18 cellular contexts compared by ENCODE assay signal in genomic region chr9:89383030-89383720, GRCh38.
DNase-seq lines count a peak whose midpoint lies in the region; ATAC-seq, FAIRE-seq and TF ChIP-seq lines count a peak whose summit lies in the region.
"Had no signal": no experiment of that assay in that cellular context is flagged by ENCODE, and none has a peak within 500 bp of the region (broad histone marks: within the 10 kb centered on the region; RNA-seq: fewer than 3 reads in every experiment).

No MANE protein-coding gene starts in this region.

- no peak for TF ChIP-seq RAD21 in H1 (IDR thresholded peaks at IDR 0.05 in 1 of 2, conservative IDR thresholded peaks at IDR 0.05 in 1 of 2; ENCODE audit: low read depth in 2 of 2, low read length in 2 of 2)

- peak overlapping the region; percentile 66 for H3K27ac Mint-ChIP-seq in activated CD8-positive, alpha-beta memory T cell treated with anti-CD3 and anti-CD28 coated beads, Interleukin-2, amount 10 ng/mL, durations not matched to agents 7 days and 5 days
- peak overlapping the region; percentile 73 for H3K27ac Mint-ChIP-seq in WTC11
- peak overlapping the region; percentile 90 for H3K27ac Mint-ChIP-seq in stimulated activated effector memory CD8-positive, alpha-beta T cell treated with anti-CD3 and anti-CD28 coated beads, Interleukin-12 subunit alpha, Interleukin-12 subunit beta, amount 100 ng/mL, for 72 hours

- H4K20me1 ChIP-seq in H1 (replicated peaks in 1 of 2; ENCODE audit: control insufficient read depth in 1 of 2, insufficient read depth in 2 of 2, low read length in 2 of 2), result peaks cover 4 to 8% of the 10 kb centered on the region in 2 experiments

- peaks cover 71% of the 10 kb centered on the region for H3K36me3 Mint-ChIP-seq in activated CD8-positive, alpha-beta memory T cell treated with anti-CD3 and anti-CD28 coated beads, Interleukin-2, amount 10 ng/mL, durations not matched to agents 7 days and 5 days
- H3K36me3 Mint-ChIP-seq in WTC11, result peaks cover 53% of the 10 kb centered on the region
- peaks cover 100% of the 10 kb centered on the region for H3K36me3 Mint-ChIP-seq in stimulated activated effector memory CD8-positive, alpha-beta T cell treated with anti-CD3 and anti-CD28 coated beads, Interleukin-12 subunit alpha, Interleukin-12 subunit beta, amount 100 ng/mL, for 72 hours

- FAIRE-seq in H1 (lab: Jason Lieb, UNC), result no peak
- FAIRE-seq: frontal cortex, K562 had no signal

- H3K27me3 ChIP-seq in H1 (replicated peaks in 1 of 4; ENCODE audit: control insufficient read depth in 3 of 4, extremely low read depth in 1 of 4, insufficient read depth in 3 of 4, low read length in 3 of 4), result no peaks in the 10 kb centered on the region
- H3K27me3 ChIP-seq: colonic mucosa, Peyer's patch had no signal

- H2AFZ ChIP-seq in H1 (ENCODE audit: low read length), result no peak overlapping the region

- CTCF ChIA-PET in activated CD8-positive, alpha-beta memory T cell treated with anti-CD3 and anti-CD28 coated beads, Interleukin-2, amount 10 ng/mL, durations not matched to agents 7 days and 5 days (lab: Charles Lee), result interaction anchor here (1.3 kb wide), 1 partner anchor 165 kb away, joined by 4 read pairs; no protein-coding TSS in a partner anchor
- CTCF ChIA-PET in WTC11 (lab: Charles Lee) (interaction anchor here (1.0 to 1.5 kb wide), 3 partner anchors 45 to 210 kb away, joined by 3 read pairs; no protein-coding TSS in a partner anchor), H1 (lab: Charles Lee; ENCODE audit: partially characterized antibody) (interaction anchor here (1.6 to 2.0 kb wide), 2 partner anchors 19 to 46 kb away, joined by 3 to 6 read pairs; no protein-coding TSS in a partner anchor)

- no peak overlapping the region for H3K9ac ChIP-seq in H1 (replicated peaks in 1 of 4; ENCODE audit: extremely low read depth in 1 of 4, low read depth in 3 of 4, low read length in 3 of 4)

- no peak overlapping the region for H4K8ac ChIP-seq in H1 (ENCODE audit: extremely low read depth, insufficient read depth, low read length)

- H3K18ac ChIP-seq in H1 (ENCODE audit: extremely low read depth, low read length), result no peak overlapping the region

- H3K36me3 ChIP-seq in H1 (ENCODE audit: control insufficient read depth in 2 of 4, insufficient read depth in 4 of 4, low read length in 3 of 4), result peaks cover 15 to 36% (median 24%) of the 10 kb centered on the region in 4 experiments; a peak in 7 of 8 replicates
- H3K36me3 ChIP-seq: colonic mucosa had no signal

- no peaks in the 10 kb centered on the region for H3K23me2 ChIP-seq in H1 (ENCODE audit: low read depth, low read length)

- no peaks in the 10 kb centered on the region for H3K27me3 Mint-ChIP-seq in activated CD8-positive, alpha-beta memory T cell treated with anti-CD3 and anti-CD28 coated beads, Interleukin-2, amount 10 ng/mL, durations not matched to agents 7 days and 5 days
- no peaks in the 10 kb centered on the region for H3K27me3 Mint-ChIP-seq in WTC11 (ENCODE audit: low read depth)

- no peak overlapping the region for H2BK20ac ChIP-seq in H1 (ENCODE audit: low read length)

- no peak for ATAC-seq in activated CD8-positive, alpha-beta memory T cell treated with anti-CD3 and anti-CD28 coated beads, Interleukin-2, amount 10 ng/mL, durations not matched to agents 7 days and 5 days
- ATAC-seq in WTC11, result peak; percentile 53
- no peak for ATAC-seq in stimulated activated effector memory CD8-positive, alpha-beta T cell treated with anti-CD3 and anti-CD28 coated beads, Interleukin-12 subunit alpha, Interleukin-12 subunit beta, amount 100 ng/mL, for 72 hours
- no peak for ATAC-seq in HG03520 (IDR thresholded peaks at IDR 0.05; ENCODE audit: unreplicated experiment)
- ATAC-seq: K562 had no signal

- no peak overlapping the region for H4K91ac ChIP-seq in H1 (replicated peaks; ENCODE audit: insufficient read length, low read length)

- no peak overlapping the region for H3K56ac ChIP-seq in H1 (replicated peaks; ENCODE audit: insufficient read length, low read depth, low read length)

- no peak overlapping the region for H2BK12ac ChIP-seq in H1 (ENCODE audit: low read depth, low read length)

- POLR2A ChIA-PET in WTC11 (lab: Charles Lee), result no interaction called here
- POLR2A ChIA-PET in H1 (lab: Charles Lee; ENCODE audit: partially characterized antibody), result interaction anchor here (1.5 kb wide), 1 partner anchor 11 kb away, joined by 5 read pairs; no protein-coding TSS in a partner anchor

- DNase-seq in activated CD8-positive, alpha-beta memory T cell treated with anti-CD3 and anti-CD28 coated beads, Interleukin-2, amount 10 ng/mL, durations not matched to agents 7 days and 5 days, result no peak
- no peak for DNase-seq in activated CD8-positive, alpha-beta memory T cell treated with anti-CD3 and anti-CD28 coated beads, Interleukin-2, amount 50 U/mL, for 4 hours
- DNase-seq in WTC11 (ENCODE audit: low spot score) (no peak), H1 (ENCODE audit: low read depth in 1 of 2, low spot score in 2 of 2) (no peak), globus pallidus (ENCODE audit: low spot score) (no peak), T1000 (lab: John Stamatoyannopoulos, UW) (no peak)
- DNase-seq in stimulated activated effector memory CD8-positive, alpha-beta T cell treated with anti-CD3 and anti-CD28 coated beads, Interleukin-12 subunit alpha, Interleukin-12 subunit beta, amount 100 ng/mL, for 72 hours (ENCODE audit: low spot score in 2 of 2), result no peak
- DNase-seq: aorta, colonic mucosa, GOT3, mammary epithelial cell, NCI-H1048, NCI-H2107, NCI-H774 had no signal

- no peaks in the 10 kb centered on the region for H3K4me1 ChIP-seq in H1 (replicated peaks in 1 of 4; ENCODE audit: control insufficient read depth in 3 of 4, insufficient read depth in 4 of 4, low read length in 3 of 4)
- H3K4me1 ChIP-seq: colonic mucosa had no signal

- H2BK15ac ChIP-seq in H1 (ENCODE audit: low read length), result no peak overlapping the region

- H3K23ac ChIP-seq in H1 (ENCODE audit: insufficient read length), result no peak overlapping the region

- H4K5ac ChIP-seq in H1 (ENCODE audit: insufficient read length, low read depth, low read length), result no peak overlapping the region

- no peak for TF ChIP-seq EP300 in H1 (IDR thresholded peaks at IDR 0.05; ENCODE audit: borderline replicate concordance in 1 of 2, low read depth in 2 of 2, low read length in 2 of 2)

- no peaks in the 10 kb centered on the region for H3K9me3 Mint-ChIP-seq in activated CD8-positive, alpha-beta memory T cell treated with anti-CD3 and anti-CD28 coated beads, Interleukin-2, amount 10 ng/mL, durations not matched to agents 7 days and 5 days (ENCODE audit: low read depth)
- H3K9me3 Mint-ChIP-seq in WTC11, result no peaks in the 10 kb centered on the region
- H3K9me3 Mint-ChIP-seq in stimulated activated effector memory CD8-positive, alpha-beta T cell treated with anti-CD3 and anti-CD28 coated beads, Interleukin-12 subunit alpha, Interleukin-12 subunit beta, amount 100 ng/mL, for 72 hours, result no peaks in the 10 kb centered on the region

- no peaks in the 10 kb centered on the region; the same call in 1 of the 2 replicates for H3K79me1 ChIP-seq in H1 (ENCODE audit: low read depth, low read length)

- no peaks in the 10 kb centered on the region for H3K79me2 ChIP-seq in H1 (ENCODE audit: control insufficient read depth in 1 of 2, insufficient read depth in 2 of 2, low read length in 2 of 2)

- H3K4me3 ChIP-seq in H1 (ENCODE audit: extremely low read depth in 1 of 4, insufficient read depth in 2 of 4, low read depth in 3 of 4, low read length in 4 of 4), result no peak overlapping the region
- H3K4me3 ChIP-seq: colonic mucosa, K562, Peyer's patch had no signal

- no peak overlapping the region for H3K4ac ChIP-seq in H1 (replicated peaks; ENCODE audit: insufficient read length, low read depth, low read length)

- no peak overlapping the region for H3K14ac ChIP-seq in H1 (ENCODE audit: insufficient read length)

- TF ChIP-seq POLR2A in H1 (IDR thresholded peaks at IDR 0.05; ENCODE audit: control extremely low read depth in 1 of 2, low read depth in 2 of 2, low read length in 2 of 2), result no peak

- WGBS in H1 (ENCODE audit: extremely low coverage in 1 of 2, insufficient coverage in 1 of 2, insufficient read length in 1 of 2, insufficient replicate concordance in 2 of 2, low coverage in 1 of 2, low lambda C conversion rate in 2 of 2, missing lambda C conversion rate in 1 of 2), 2 experiments, result 87% methylated on average over 14 of the region's 16 CpGs; no CpG with 5 or more reads in 1 of the 2 experiments

- TF ChIP-seq CTCF in WTC11 (IDR thresholded peaks at IDR 0.05), result no peak
- TF ChIP-seq CTCF in H1 (IDR thresholded peaks at IDR 0.05; ENCODE audit: control extremely low read depth in 1 of 3, insufficient read depth in 1 of 3, low read depth in 1 of 3, low read length in 3 of 3), result no peak

- no peak overlapping the region; the same call in 1 of the 2 replicates for H2BK5ac ChIP-seq in H1 (ENCODE audit: low read depth, low read length)

- H3K4me2 ChIP-seq in H1 (ENCODE audit: insufficient read depth in 1 of 2, low read depth in 2 of 2, low read length in 2 of 2), result no peak overlapping the region

- H3K4me1 Mint-ChIP-seq in activated CD8-positive, alpha-beta memory T cell treated with anti-CD3 and anti-CD28 coated beads, Interleukin-2, amount 10 ng/mL, durations not matched to agents 7 days and 5 days, result peaks cover 21% of the 10 kb centered on the region
- no peaks in the 10 kb centered on the region for H3K4me1 Mint-ChIP-seq in WTC11
- peaks cover 41% of the 10 kb centered on the region for H3K4me1 Mint-ChIP-seq in stimulated activated effector memory CD8-positive, alpha-beta T cell treated with anti-CD3 and anti-CD28 coated beads, Interleukin-12 subunit alpha, Interleukin-12 subunit beta, amount 100 ng/mL, for 72 hours

- H3K4me3 Mint-ChIP-seq in activated CD8-positive, alpha-beta memory T cell treated with anti-CD3 and anti-CD28 coated beads, Interleukin-2, amount 10 ng/mL, durations not matched to agents 7 days and 5 days, result no peak overlapping the region
- no peak overlapping the region for H3K4me3 Mint-ChIP-seq in WTC11
- H3K4me3 Mint-ChIP-seq in stimulated activated effector memory CD8-positive, alpha-beta T cell treated with anti-CD3 and anti-CD28 coated beads, Interleukin-12 subunit alpha, Interleukin-12 subunit beta, amount 100 ng/mL, for 72 hours, result no peak overlapping the region

- H3K27ac ChIP-seq in H1 (ENCODE audit: low read depth, low read length), result no peak overlapping the region
- H3K27ac ChIP-seq: colonic mucosa had no signal

- no peaks in the 10 kb centered on the region for H3K9me3 ChIP-seq in H1 (ENCODE audit: insufficient read depth in 2 of 2, low read depth in 1 of 2, low read length in 1 of 2)
- H3K9me3 ChIP-seq: colonic mucosa, Peyer's patch had no signal

- H2BK120ac ChIP-seq in H1 (replicated peaks; ENCODE audit: low read depth, low read length), result no peak overlapping the region

- no peak overlapping the region for H2AK5ac ChIP-seq in H1 (ENCODE audit: low read depth, low read length)

TF ChIP-seq in WTC11, 78 proteins besides CTCF, POLR2A, EP300 and RAD21 (continues in another document):
- TF ChIP-seq TCF7 (CRISPR knock-in tag; IDR thresholded peaks at IDR 0.05; ENCODE audit: low read depth) (no peak), ELF4 (CRISPR knock-in tag; IDR thresholded peaks at IDR 0.05; ENCODE audit: low read depth) (no peak), NR1H2 (CRISPR knock-in tag; IDR thresholded peaks at IDR 0.05) (no peak)

TF ChIP-seq in H1, 55 proteins besides CTCF, POLR2A, EP300 and RAD21 (continues in another document):
- TF ChIP-seq SIX5 (IDR thresholded peaks at IDR 0.05; ENCODE audit: low read depth, low read length) (no peak), BRCA1 (IDR thresholded peaks at IDR 0.05; ENCODE audit: low read depth, low read length) (no peak)
